In the genomic region with DNA sequence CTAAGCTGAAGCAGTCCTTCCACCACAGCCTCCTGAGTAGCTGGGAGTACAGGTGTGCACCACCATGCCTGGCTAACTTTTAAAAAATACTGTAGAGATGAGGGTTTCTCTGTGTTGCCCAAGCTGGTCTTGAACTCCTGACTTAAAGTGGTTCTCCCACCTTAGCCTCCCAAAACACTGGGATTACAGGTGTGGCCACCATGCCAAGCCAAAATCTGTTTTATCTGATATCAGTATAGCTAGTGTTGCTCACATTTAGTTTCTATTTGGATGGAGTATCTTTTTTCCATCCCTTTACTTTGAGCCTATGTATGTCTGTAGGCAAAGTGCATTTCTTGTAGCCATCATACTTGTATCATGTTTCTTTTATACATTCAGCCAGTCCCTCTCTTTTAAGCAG, we compare ENCODE assay signal across 36 cellular contexts.
DNase-seq lines count a peak whose midpoint lies in the region; ATAC-seq, FAIRE-seq and TF ChIP-seq lines count a peak whose summit lies in the region.
"Had no signal": no experiment of that assay in that cellular context is flagged by ENCODE, and none has a peak within 500 bp of the region (broad histone marks: within the 10 kb centered on the region; RNA-seq: fewer than 3 reads in every experiment).

No MANE protein-coding gene starts in this region.

- in situ Hi-C loops in GM12878 (cut with MboI): no loop called here

- SMC1A ChIA-PET in GM12878 (lab: Charles Lee; ENCODE audit: uncharacterized antibody, unreplicated experiment): no interaction called here

- H3K4me2 ChIP-seq in GM12878 (ENCODE audit: control insufficient read depth, insufficient read depth): no peak overlapping the region
- H3K4me2 ChIP-seq: A549; BLaER1; BLaER1 treated with 17β-estradiol and CSF1 and Interleukin-3, amounts not matched to agents 10 nM and 100 nM had no signal

- no peak overlapping the region for H3K27ac ChIP-seq in GM12878 (ENCODE audit: control insufficient read depth, insufficient read depth)
- no peak overlapping the region for H3K27ac ChIP-seq in effector memory CD4-positive, alpha-beta T cell (ENCODE audit: insufficient read depth, low read length, poor library complexity, severe bottlenecking)
- H3K27ac ChIP-seq: 22Rv1; A549; BLaER1; BLaER1 treated with 17β-estradiol and CSF1 and Interleukin-3, amounts not matched to agents 10 nM and 100 nM; C4-2B had no signal

- DNase-seq in H54 (ENCODE audit: insufficient read length, low spot score) (no peak), HTR-8/SVneo (ENCODE audit: insufficient read length, low spot score) (no peak), GM12878 (ENCODE audit: low read depth, low spot score) (no peak), urothelium cell line (ENCODE audit: low spot score) (no peak), COLO668 (lab: John Stamatoyannopoulos, UW; ENCODE audit: unreplicated experiment) (no peak)
- no peak for DNase-seq in activated CD8-positive, alpha-beta memory T cell treated with anti-CD3 and anti-CD28 coated beads, Interleukin-2, amount 50 U/mL, for 4 hours
- DNase-seq in activated naive CD4-positive, alpha-beta T cell treated with anti-CD3 and anti-CD28 coated beads, Interleukin-2, amount 50 U/mL, for 72 hours (ENCODE audit: low spot score in 2 of 2): no peak
- DNase-seq in effector memory CD4-positive, alpha-beta T cell: no peak
- DNase-seq: 8988T; ACHN; AML-193; BE2C; C1 segment of cervical spinal cord; Caco-2; Calu3; CD4-positive, alpha-beta memory T cell; CD4-positive, alpha-beta T cell; CD4-positive, CD25-positive, alpha-beta regulatory T cell; CD8-positive, alpha-beta memory T cell; CD8-positive, alpha-beta T cell; COR-L47; DMS 273 treated with DMSO at 0.1 percent for 48 hours; DMS153; DMS53; DMS79; DMS79 treated with DMSO at 0.1 percent for 48 hours; DND-41; EL had no signal

- FAIRE-seq in H54 (lab: Jason Lieb, UNC): peak; percentile 27
- FAIRE-seq in HTR-8/SVneo (lab: Jason Lieb, UNC): peak; percentile 63
- FAIRE-seq in GM12878 (lab: Jason Lieb, UNC): no peak
- peak; percentile 79 for FAIRE-seq in urothelium cell line (lab: Jason Lieb, UNC)
- FAIRE-seq: A204.1, A549, D721Med had no signal

- no peaks in the 10 kb centered on the region for H3K9me3 ChIP-seq in GM12878 (replicated peaks; ENCODE audit: control insufficient read depth, insufficient read depth, low read length)
- H3K9me3 ChIP-seq in effector memory CD4-positive, alpha-beta T cell (ENCODE audit: control insufficient read depth, low read length): no peaks in the 10 kb centered on the region
- H3K9me3 ChIP-seq: A549, BE2C had no signal

- POLR2A ChIA-PET in GM12878 (lab: Charles Lee): no interaction called here

- H4K20me1 ChIP-seq in GM12878 (ENCODE audit: control insufficient read depth, insufficient read depth): no peaks in the 10 kb centered on the region
- H4K20me1 ChIP-seq: BLaER1; BLaER1 treated with 17β-estradiol and CSF1 and Interleukin-3, amounts not matched to agents 10 nM and 100 nM had no signal

- H3K27ac Mint-ChIP-seq in activated naive CD4-positive, alpha-beta T cell treated with anti-CD3 and anti-CD28 coated beads, Interleukin-2, amount 50 U/mL, for 72 hours: no peak overlapping the region
- H3K27ac Mint-ChIP-seq: B cell; CD4-positive, alpha-beta T cell; CD4-positive, CD25-positive, alpha-beta regulatory T cell; CD8-positive, alpha-beta memory T cell; CD8-positive, alpha-beta T cell had no signal

- H3K79me2 ChIP-seq in GM12878 (ENCODE audit: control insufficient read depth, insufficient read depth, low read length): no peaks in the 10 kb centered on the region

- no peak for TF ChIP-seq CTCF in GM12878 (IDR thresholded peaks at IDR 0.05 in 2 of 3, conservative IDR thresholded peaks at IDR 0.05 in 1 of 3; ENCODE audit: control insufficient read depth in 2 of 3, extremely low read depth in 1 of 3, insufficient read depth in 1 of 3, low read depth in 3 of 3, low read length in 3 of 3)

- intact Hi-C loops in GM12878 (cut with micrococcal nuclease; ENCODE audit: unreplicated experiment): no loop called here

- H2AFZ ChIP-seq in GM12878 (ENCODE audit: control insufficient read depth, low read depth, low read length): no peak overlapping the region

- H3K9me3 Mint-ChIP-seq in activated naive CD4-positive, alpha-beta T cell treated with anti-CD3 and anti-CD28 coated beads, Interleukin-2, amount 50 U/mL, for 72 hours: peaks cover 4 to 9% of the 10 kb centered on the region in 2 donors

- no peak overlapping the region for H3K4me3 ChIP-seq in GM12878
- no peak overlapping the region for H3K4me3 ChIP-seq in effector memory CD4-positive, alpha-beta T cell (ENCODE audit: insufficient read depth, low read depth, low read length, poor library complexity, severe bottlenecking)
- H3K4me3 ChIP-seq: A549; BLaER1; BLaER1 treated with 17β-estradiol and CSF1 and Interleukin-3, amounts not matched to agents 10 nM and 100 nM had no signal

- CTCF ChIA-PET in GM12878 (lab: Yijun Ruan, JAX): no interaction called here

- no peak for ATAC-seq in GM12878
- no peak for ATAC-seq in activated naive CD4-positive, alpha-beta T cell treated with anti-CD3 and anti-CD28 coated beads, Interleukin-2, amount 50 U/mL, for 72 hours
- ATAC-seq: A549; CD8-positive, alpha-beta T cell had no signal

- no TSS peak for BruUV-seq in GM12878 (replicated peaks; lab: Mats Ljungman, UMichigan)

- no peak for TF ChIP-seq RAD21 in GM12878 (IDR thresholded peaks at IDR 0.05; ENCODE audit: insufficient read depth, low read depth, low read length)

- peaks cover 0 to 7% of the 10 kb centered on the region in 2 donors for H3K36me3 Mint-ChIP-seq in activated naive CD4-positive, alpha-beta T cell treated with anti-CD3 and anti-CD28 coated beads, Interleukin-2, amount 50 U/mL, for 72 hours

- no peak overlapping the region for H3K9ac ChIP-seq in GM12878 (ENCODE audit: control insufficient read depth, insufficient read depth, low read length)
- H3K9ac ChIP-seq: BLaER1; BLaER1 treated with 17β-estradiol and CSF1 and Interleukin-3, amounts not matched to agents 10 nM and 100 nM had no signal

- RAD21 ChIA-PET in GM12878 (lab: Charles Lee; ENCODE audit: unreplicated experiment): no interaction called here

- no peaks in the 10 kb centered on the region for H3K4me1 ChIP-seq in GM12878 (ENCODE audit: control insufficient read depth, insufficient read depth, low read length)
- H3K4me1 ChIP-seq in effector memory CD4-positive, alpha-beta T cell (ENCODE audit: control insufficient read depth, insufficient read depth, low read length, poor library complexity, severe bottlenecking): no peaks in the 10 kb centered on the region
- H3K4me1 ChIP-seq: A549; BE2C; BLaER1; BLaER1 treated with 17β-estradiol and CSF1 and Interleukin-3, amounts not matched to agents 10 nM and 100 nM; Caco-2 had no signal

- TF ChIP-seq EP300 in GM12878 (IDR thresholded peaks at IDR 0.05; ENCODE audit: borderline replicate concordance in 1 of 2, control insufficient read depth in 1 of 2, low read depth in 2 of 2, low read length in 2 of 2): no peak

- no peak for TF ChIP-seq POLR2A in H54 (IDR thresholded peaks at IDR 0.05; ENCODE audit: low read depth, low read length)
- no peak for TF ChIP-seq POLR2A in GM12878 (IDR thresholded peaks at IDR 0.05; ENCODE audit: low read depth, low read length)

- H3K36me3 ChIP-seq in GM12878 (ENCODE audit: control insufficient read depth in 2 of 2, insufficient read depth in 2 of 2, low read length in 1 of 2): no peaks in the 10 kb centered on the region
- peaks cover 4% of the 10 kb centered on the region for H3K36me3 ChIP-seq in effector memory CD4-positive, alpha-beta T cell (ENCODE audit: control insufficient read depth, insufficient read depth, low read length)
- H3K36me3 ChIP-seq: BE2C, BLaER1 had no signal

- no peaks in the 10 kb centered on the region for H3K27me3 ChIP-seq in GM12878 (replicated peaks in 1 of 2; ENCODE audit: control insufficient read depth in 2 of 2, insufficient read depth in 2 of 2, low read length in 1 of 2)
- H3K27me3 ChIP-seq in effector memory CD4-positive, alpha-beta T cell (replicated peaks; ENCODE audit: control insufficient read depth, insufficient read depth, low read length, poor library complexity, severe bottlenecking): no peaks in the 10 kb centered on the region
- H3K27me3 ChIP-seq: BE2C; BLaER1; BLaER1 treated with 17β-estradiol and CSF1 and Interleukin-3, amounts not matched to agents 10 nM and 100 nM had no signal

TF ChIP-seq in GM12878, 131 proteins besides CTCF, POLR2A, EP300 and RAD21:
- TF ChIP-seq YY1 (IDR thresholded peaks at IDR 0.05; ENCODE audit: low read depth, low read length): no peak
- 0 out of 2 replicates have a peak, but pooled peaks have one; percentile 7 for TF ChIP-seq NFXL1 (IDR thresholded peaks at IDR 0.05; ENCODE audit: borderline replicate concordance)
- no peak for TF ChIP-seq CBX3 (IDR thresholded peaks at IDR 0.05; ENCODE audit: borderline replicate concordance, low read depth)
- no peak for TF ChIP-seq KDM1A (IDR thresholded peaks at IDR 0.05; ENCODE audit: borderline replicate concordance)
- TF ChIP-seq IRF4 (IDR thresholded peaks at IDR 0.05; ENCODE audit: low read depth, low read length): no peak
TF ChIP-seq in GM12878: peak in this region for 1.
